ENCODE assay signal across 27 cellular contexts in the genomic region with DNA sequence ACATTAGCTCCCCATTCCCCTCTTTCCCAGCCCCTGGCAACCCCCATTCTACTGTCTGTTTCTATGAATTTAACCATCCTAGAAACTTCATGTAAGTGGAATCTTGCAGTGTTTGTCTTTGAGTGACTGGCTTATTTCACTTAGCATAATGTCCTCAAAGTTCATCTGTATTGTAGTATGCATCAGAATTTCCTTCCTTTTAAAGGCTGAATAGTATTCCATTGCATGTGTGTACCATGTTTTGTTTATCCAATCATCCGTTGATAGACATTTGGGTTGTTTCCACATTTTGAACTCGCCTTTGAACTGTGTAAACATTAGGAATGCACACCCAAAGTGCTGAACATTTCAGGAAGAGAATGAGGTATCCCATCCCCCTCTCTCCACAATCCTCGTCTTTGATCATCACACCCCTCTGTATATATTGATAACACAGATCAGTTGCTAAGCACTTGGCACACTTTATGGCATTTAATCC. TPM values are rescaled to one million over a fixed set of nuclear protein-coding genes. Genes with fewer than 3 reads are reported as not detected.
DNase-seq lines count a peak whose midpoint lies in the region; ATAC-seq, FAIRE-seq and TF ChIP-seq lines count a peak whose summit lies in the region.
"Had no signal": no experiment of that assay in that cellular context is flagged by ENCODE, and none has a peak within 500 bp of the region (broad histone marks: within the 10 kb centered on the region; RNA-seq: fewer than 3 reads in every experiment).

No MANE protein-coding gene starts in this region.

- H2BK15ac ChIP-seq in mesendoderm (replicated peaks; ENCODE audit: low read depth): no peak overlapping the region

- H4K8ac ChIP-seq in mesendoderm (ENCODE audit: low read depth, low read length): no peak overlapping the region

- DNase-seq in HepG2 (ENCODE audit: low spot score) (peak; percentile 13), right lobe of liver (no peak), mesendoderm (peak; percentile 35), prostate gland (ENCODE audit: low spot score) (no peak)
- no peak for DNase-seq in activated T-cell treated with anti-CD3 and anti-CD28 coated beads, Interleukin-2, amount 50 U/mL, for 48 hours
- DNase-seq: BE2C; C1 segment of cervical spinal cord; CD4-positive, alpha-beta memory T cell; CD4-positive, CD25-positive, alpha-beta regulatory T cell; CD8-positive, alpha-beta memory T cell; COR-L47; DMS 273 treated with DMSO at 0.1 percent for 48 hours; DMS153; DMS79; DND-41; EL; GDM1 had no signal

- POLR2A ChIA-PET in HepG2 (lab: Yijun Ruan, JAX): no interaction called here

- no peak overlapping the region for H3K18ac ChIP-seq in mesendoderm (ENCODE audit: low read length)

- no peak overlapping the region for H3K4ac ChIP-seq in mesendoderm (ENCODE audit: low read depth, low read length)

- no peak overlapping the region for H2AK5ac ChIP-seq in mesendoderm (ENCODE audit: low read length)

- H2AFZ ChIP-seq in HepG2 (ENCODE audit: low read length): no peak overlapping the region

- H3K27ac ChIP-seq in HepG2 (ENCODE audit: extremely low read length, insufficient read depth, low read length): no peak overlapping the region
- H3K27ac ChIP-seq in right lobe of liver: no peak overlapping the region
- no peak overlapping the region for H3K27ac ChIP-seq in mesendoderm (ENCODE audit: low read depth, low read length)
- no peak overlapping the region for H3K27ac ChIP-seq in prostate gland
- H3K27ac ChIP-seq: 22Rv1, BLaER1 had no signal

- peak overlapping the region in 2 of 3 experiments; percentile 77 to 84 for H3K4me3 Mint-ChIP-seq in nephron
- H3K4me3 Mint-ChIP-seq: CD14-positive monocyte; CD4-positive, alpha-beta memory T cell; CD8-positive, alpha-beta memory T cell had no signal

- TF ChIP-seq RAD21 in HepG2 (CRISPR knock-in tag; IDR thresholded peaks at IDR 0.05): no peak

- TF ChIP-seq CTCF in HepG2 (CRISPR knock-in tag; IDR thresholded peaks at IDR 0.05): no peak
- TF ChIP-seq CTCF in right lobe of liver (IDR thresholded peaks at IDR 0.05): no peak
- TF ChIP-seq CTCF in nephron (IDR thresholded peaks at IDR 0.05; ENCODE audit: unreplicated experiment in 3 of 3): no peak
- no peak for TF ChIP-seq CTCF in prostate gland (IDR thresholded peaks at IDR 0.05)

- H3K9ac ChIP-seq in HepG2 (ENCODE audit: insufficient read depth, low read depth, low read length) (no peak overlapping the region), mesendoderm (ENCODE audit: low read length) (no peak overlapping the region)
- H3K9ac ChIP-seq: BLaER1 had no signal

- no peak overlapping the region for H2BK5ac ChIP-seq in mesendoderm (ENCODE audit: low read length)

- H3K4me2 ChIP-seq in HepG2 (ENCODE audit: low read depth, low read length): no peak overlapping the region
- no peak overlapping the region for H3K4me2 ChIP-seq in mesendoderm (ENCODE audit: low read length)
- H3K4me2 ChIP-seq: A549, BLaER1 had no signal

- in situ Hi-C loops in HepG2 (cut with HindIII; ENCODE audit: extremely low pct_ligation_motif_present, low pct_unique_long_range_greater_than_20kb): no loop called here

- WGBS in HepG2 (ENCODE audit: low lambda C conversion rate): 5% methylated on average over 3 of the region's 3 CpGs
- WGBS in right lobe of liver (ENCODE audit: insufficient coverage, low coverage, low lambda C conversion rate, missing lambda C conversion rate): 31% methylated on average over 3 of the region's 3 CpGs
- no CpG with 5 or more reads among the region's 3 CpGs for WGBS in mesendoderm (ENCODE audit: extremely low coverage, insufficient coverage, low lambda C conversion rate)
- 90% methylated on average over 3 of the region's 3 CpGs for WGBS in prostate gland

- H3K27me3 ChIP-seq in HepG2 (ENCODE audit: control insufficient read depth in 1 of 2, insufficient read depth in 2 of 2, low read length in 2 of 2) (no peaks in the 10 kb centered on the region), right lobe of liver (peaks cover 0 to 6% of the 10 kb centered on the region in 2 donors), mesendoderm (ENCODE audit: insufficient read depth, low read length, poor library complexity) (no peaks in the 10 kb centered on the region), prostate gland (replicated peaks; ENCODE audit: insufficient read depth) (no peaks in the 10 kb centered on the region)
- H3K27me3 ChIP-seq: BE2C had no signal

- peak overlapping the region; percentile 87 to 98 (median 93) for H3K27ac Mint-ChIP-seq in nephron
- H3K27ac Mint-ChIP-seq: CD4-positive, alpha-beta memory T cell; CD4-positive, CD25-positive, alpha-beta regulatory T cell; CD8-positive, alpha-beta memory T cell had no signal

- H3K9me3 ChIP-seq in HepG2 (ENCODE audit: low read length) (no peaks in the 10 kb centered on the region), right lobe of liver (no peaks in the 10 kb centered on the region), prostate gland (no peaks in the 10 kb centered on the region)
- H3K9me3 ChIP-seq: A549, BE2C, BLaER1 had no signal

- no peak for TF ChIP-seq POLR2A in HepG2 (IDR thresholded peaks at IDR 0.05; ENCODE audit: insufficient read depth in 1 of 2, low read depth in 2 of 2, low read length in 2 of 2)
- TF ChIP-seq POLR2A in right lobe of liver (IDR thresholded peaks at IDR 0.05): no peak
- no peak for TF ChIP-seq POLR2A in prostate gland (IDR thresholded peaks at IDR 0.05)

- no peak for ATAC-seq in HepG2
- ATAC-seq in right lobe of liver: no peak
- ATAC-seq in HG03460 (IDR thresholded peaks at IDR 0.05; ENCODE audit: unreplicated experiment): no peak
- ATAC-seq: A549, GM12878 had no signal

- no peak overlapping the region for H2BK120ac ChIP-seq in mesendoderm (ENCODE audit: low read depth, low read length)

- H3K4me1 Mint-ChIP-seq in nephron: peaks cover 71% of the 10 kb centered on the region

- H3K4me3 ChIP-seq in HepG2 (replicated peaks in 1 of 3; ENCODE audit: insufficient read depth in 1 of 3, low read depth in 2 of 3, low read length in 3 of 3): no peak overlapping the region
- H3K4me3 ChIP-seq in right lobe of liver: no peak overlapping the region
- H3K4me3 ChIP-seq in mesendoderm (ENCODE audit: low read length): no peak overlapping the region
- H3K4me3 ChIP-seq in prostate gland: no peak overlapping the region
- H3K4me3 ChIP-seq: A549, BLaER1, GM12878 had no signal

- FAIRE-seq in HepG2 (lab: Jason Lieb, UNC): peak; percentile 53
- FAIRE-seq: A549, GM12878, GM12892, GM18507 had no signal

- no TSS peak for BruUV-seq in HepG2 (replicated peaks; lab: Mats Ljungman, UMichigan)

- CTCF ChIA-PET in HepG2 (lab: Yijun Ruan, JAX; ENCODE audit: low intra/inter-chr PET ratio, low total read pairs): no interaction called here

- intact Hi-C loops in HepG2 (cut with micrococcal nuclease; ENCODE audit: unreplicated experiment): no loop called here
- intact Hi-C loops in right lobe of liver (cut with DNase I): no loop called here
- intact Hi-C loops in prostate gland (cut with DNase I): no loop called here

- no peak overlapping the region for H3K23ac ChIP-seq in mesendoderm (ENCODE audit: low read length)

- H3K27me3 Mint-ChIP-seq in nephron (ENCODE audit: low read depth): no peaks in the 10 kb centered on the region

- H3K56ac ChIP-seq in mesendoderm (ENCODE audit: low read length): no peak overlapping the region

- H3K4me1 ChIP-seq in HepG2 (ENCODE audit: insufficient read depth, low read length): peaks cover 24% of the 10 kb centered on the region
- H3K4me1 ChIP-seq in right lobe of liver: no peaks in the 10 kb centered on the region
- H3K4me1 ChIP-seq in mesendoderm (ENCODE audit: control insufficient read depth, low read depth, low read length): no peaks in the 10 kb centered on the region
- H3K4me1 ChIP-seq in prostate gland (replicated peaks): no peaks in the 10 kb centered on the region

- no peaks in the 10 kb centered on the region for H3K36me3 ChIP-seq in HepG2 (replicated peaks in 1 of 2; ENCODE audit: control insufficient read depth in 1 of 2, insufficient read depth in 2 of 2, low read length in 2 of 2)
- H3K36me3 ChIP-seq in right lobe of liver: no peaks in the 10 kb centered on the region
- H3K36me3 ChIP-seq in mesendoderm (ENCODE audit: control insufficient read depth, insufficient read depth, low read length): no peaks in the 10 kb centered on the region
- no peaks in the 10 kb centered on the region for H3K36me3 ChIP-seq in prostate gland
- H3K36me3 ChIP-seq: BE2C, BLaER1 had no signal

- H3K36me3 Mint-ChIP-seq in nephron (ENCODE audit: low read depth): no peaks in the 10 kb centered on the region
- H3K36me3 Mint-ChIP-seq: CD14-positive monocyte; CD4-positive, alpha-beta memory T cell; CD4-positive, CD25-positive, alpha-beta regulatory T cell; CD8-positive, alpha-beta memory T cell had no signal

- H3K9me3 Mint-ChIP-seq in nephron: peaks cover 10% of the 10 kb centered on the region
- H3K9me3 Mint-ChIP-seq: CD14-positive monocyte; CD4-positive, alpha-beta memory T cell; CD8-positive, alpha-beta memory T cell had no signal

- TF ChIP-seq EP300 in HepG2 (IDR thresholded peaks at IDR 0.05; ENCODE audit: low read depth in 2 of 2, low read length in 2 of 2) (no peak), HepG2 (CRISPR knock-in tag; IDR thresholded peaks at IDR 0.05; ENCODE audit: borderline replicate concordance) (no peak)

- H4K20me1 ChIP-seq in HepG2 (ENCODE audit: insufficient read depth, low read length): no peaks in the 10 kb centered on the region

- no peaks in the 10 kb centered on the region for H3K79me1 ChIP-seq in mesendoderm (ENCODE audit: low read length)

- no peaks in the 10 kb centered on the region for H3K79me2 ChIP-seq in HepG2 (ENCODE audit: insufficient read depth, low read length)
- no peaks in the 10 kb centered on the region for H3K79me2 ChIP-seq in mesendoderm (ENCODE audit: control insufficient read depth, insufficient read depth, low read length)

- no peak overlapping the region for H4K5ac ChIP-seq in mesendoderm (ENCODE audit: low read length)

RNA-seq across cellular contexts. Expression of a gene that starts 56.4 kb away (rescaled TPM):
- total RNA-seq in HepG2 (2016; rRNA removed; fragmentation: Illumina TruSeq; extraction: Trizol) (0.40 and 0.69 TPM in 2 replicates), right lobe of liver (not detected), prostate gland (1 to 10 TPM in 1 of 2 donors, not detected in 1; 1.5 TPM)
- not detected in 2 replicates for total RNA-seq in HepG2 (2016; cell fraction: cytosol; rRNA removed; fragmentation: Illumina TruSeq; extraction: Trizol; ENCODE audit: low read depth)
- 0.48 TPM in 1 of 2 replicates, not detected in the other for total RNA-seq in HepG2 (2016; cell fraction: insoluble cytoplasmic fraction; rRNA removed; fragmentation: Illumina TruSeq; extraction: Trizol)
- total RNA-seq in HepG2 (2016; cell fraction: membrane; rRNA removed; fragmentation: Illumina TruSeq; extraction: Trizol): not detected in 2 replicates
- total RNA-seq in HepG2 (2016; cell fraction: nucleus; rRNA removed; fragmentation: Illumina TruSeq; extraction: Trizol): 0.44 and 0.87 TPM in 2 replicates
- polyA plus RNA-seq in HepG2 (2011; rRNA removed): 2.7 and 3.2 TPM in 2 replicates
- polyA plus RNA-seq in HepG2 (2011; cell fraction: cytosol; rRNA removed): 1.9 and 2.8 TPM in 2 replicates
- polyA plus RNA-seq in HepG2 (2011; cell fraction: nucleus; rRNA removed): 0.55 and 1.2 TPM in 2 replicates
- polyA plus RNA-seq in HepG2 (2012): 1.3 and 2.7 TPM in 2 replicates
- not detected in 2 replicates for polyA plus RNA-seq in HepG2 (2016; cell fraction: cytosol; fragmentation: Illumina TruSeq; extraction: Trizol; ENCODE audit: low read depth)
- 0.22 and 0.28 TPM in 2 replicates for polyA plus RNA-seq in HepG2 (2016; cell fraction: insoluble cytoplasmic fraction; fragmentation: Illumina TruSeq; extraction: Trizol; ENCODE audit: low read depth)
- polyA plus RNA-seq in HepG2 (2016; cell fraction: membrane; fragmentation: Illumina TruSeq; extraction: Trizol; ENCODE audit: low read depth): not detected in 2 replicates
- 0.97 TPM in 1 of 2 replicates, not detected in the other for polyA plus RNA-seq in HepG2 (2016; cell fraction: nucleus; fragmentation: Illumina TruSeq; extraction: Trizol; ENCODE audit: insufficient read depth, low read depth)
- polyA minus RNA-seq in HepG2 (2011; rRNA and poly(A)+ RNA removed; ENCODE audit: low replicate concordance): 2.1 and 2.4 TPM in 2 replicates
- polyA minus RNA-seq in HepG2 (2011; cell fraction: cytosol; rRNA and poly(A)+ RNA removed): 0.89 TPM in 1 of 2 replicates, not detected in the other
- polyA minus RNA-seq in HepG2 (2011; cell fraction: nucleus; rRNA and poly(A)+ RNA removed): not detected in 2 replicates
- polyA plus RNA-seq in mesendoderm (2013, experiment 1 of 2): 0.56 TPM
- polyA plus RNA-seq in mesendoderm (2013, experiment 2 of 2): 0.70 TPM
- total RNA-seq: CD4-positive, alpha-beta memory T cell; CD4-positive, CD25-positive, alpha-beta regulatory T cell; CD8-positive, alpha-beta memory T cell; Daoy had no signal
- polyA plus RNA-seq: CD14-positive monocyte; CD4-positive, alpha-beta memory T cell; CD4-positive, CD25-positive, alpha-beta regulatory T cell; CD8-positive, alpha-beta memory T cell had no signal

Comparison
In these comparisons a context has a peak if more than half of its experiments do, and no peak if none do; other contexts are left out.
1. DNase-seq: peak in HepG2 (single experiment) and mesendoderm (single experiment); none in right lobe of liver (0 of 3), activated T-cell treated with anti-CD3 and anti-CD28 coated beads, Interleukin-2, amount 50 U/mL, for 48 hours (0 of 2) and prostate gland (single experiment).